2 cellular contexts compared by ENCODE assay signal in the genomic region with DNA sequence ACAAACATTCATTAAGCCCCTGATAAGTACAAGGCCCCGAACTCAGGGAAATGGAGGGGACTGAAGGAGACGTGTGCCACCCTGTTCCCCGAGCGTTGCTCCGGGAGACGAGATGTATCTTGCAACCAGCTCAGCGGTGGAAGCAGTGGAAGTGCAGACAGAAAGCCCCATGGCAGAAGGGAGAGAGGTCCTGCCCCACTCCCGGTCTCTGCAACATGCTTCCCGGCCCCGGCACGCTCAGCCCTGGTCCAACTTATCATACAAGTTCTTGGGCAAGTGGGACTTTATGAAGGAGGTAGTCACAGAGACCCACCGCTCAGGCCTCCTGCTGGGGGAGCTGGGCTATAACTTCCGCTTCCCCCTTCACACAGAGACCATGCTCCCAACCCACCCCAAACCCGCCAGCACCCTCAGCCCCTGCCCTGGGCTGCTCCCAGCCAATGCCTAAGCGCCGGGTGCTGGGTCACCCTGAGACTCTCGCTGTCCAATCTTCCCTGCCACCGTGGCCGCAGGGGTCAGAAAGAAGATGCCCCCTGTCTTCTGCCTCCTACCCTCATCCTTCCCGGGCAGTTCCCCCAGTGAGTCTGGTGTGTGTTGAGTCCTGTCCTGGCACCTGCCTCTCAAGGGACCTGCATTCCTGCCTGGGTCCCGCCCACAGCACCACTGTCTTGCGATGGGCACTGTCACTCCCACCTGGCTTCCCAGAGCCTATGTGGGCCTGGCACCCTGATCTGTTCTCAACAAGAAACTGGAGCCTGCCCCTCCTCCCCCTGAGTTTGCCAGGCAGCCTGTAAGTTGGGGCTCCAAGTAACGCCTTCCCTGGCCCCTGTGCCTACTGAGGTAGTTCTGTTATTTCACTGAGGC.
TF ChIP-seq lines count a peak whose summit lies in the region.

No MANE protein-coding gene starts in this region.

TF ChIP-seq in HCT116, 20 proteins besides CTCF, POLR2A, EP300 and RAD21:
- no peak for TF ChIP-seq ATF3 (IDR thresholded peaks at IDR 0.05)
- TF ChIP-seq, protein P1, sequence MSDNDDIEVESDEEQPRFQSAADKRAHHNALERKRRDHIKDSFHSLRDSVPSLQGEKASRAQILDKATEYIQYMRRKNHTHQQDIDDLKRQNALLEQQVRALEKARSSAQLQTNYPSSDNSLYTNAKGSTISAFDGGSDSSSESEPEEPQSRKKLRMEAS (IDR thresholded peaks at IDR 0.05): no peak
- no peak for TF ChIP-seq SIN3A (IDR thresholded peaks at IDR 0.05; ENCODE audit: low read depth)

TF ChIP-seq in H1, 55 proteins besides CTCF, POLR2A, EP300 and RAD21:
- TF ChIP-seq RXRA (IDR thresholded peaks at IDR 0.05; ENCODE audit: insufficient read depth, low read depth, low read length) (no peak), KDM1A (IDR thresholded peaks at IDR 0.05; ENCODE audit: borderline replicate concordance, low read length) (no peak), ZNF274 (IDR thresholded peaks at IDR 0.05; ENCODE audit: borderline replicate concordance, extremely low read depth, low read length) (no peak), SUZ12 (IDR thresholded peaks at IDR 0.05; ENCODE audit: low read length) (no peak), TCF12 (IDR thresholded peaks at IDR 0.05; ENCODE audit: low read depth, low read length) (no peak), CHD2 (IDR thresholded peaks at IDR 0.05; ENCODE audit: low read length) (no peak), TEAD4 (IDR thresholded peaks at IDR 0.05; ENCODE audit: low read depth, low read length) (no peak), CEBPB (IDR thresholded peaks at IDR 0.05; ENCODE audit: low read depth, low read length) (no peak), BACH1 (IDR thresholded peaks at IDR 0.05; ENCODE audit: low read length) (no peak), CHD7 (IDR thresholded peaks at IDR 0.05; ENCODE audit: insufficient replicate concordance, low read length) (no peak), JUN (IDR thresholded peaks at IDR 0.05; ENCODE audit: low read depth, low read length) (no peak), NANOG (IDR thresholded peaks at IDR 0.05; ENCODE audit: insufficient read depth, low read depth, low read length, poor library complexity, severe bottlenecking) (no peak), BRCA1 (IDR thresholded peaks at IDR 0.05; ENCODE audit: low read depth, low read length) (no peak), SRF (IDR thresholded peaks at IDR 0.05; ENCODE audit: low read depth, low read length) (no peak), SIN3A (conservative IDR thresholded peaks at IDR 0.05 in 1 of 2, IDR thresholded peaks at IDR 0.05 in 1 of 2; ENCODE audit: low read depth in 1 of 2, low read length in 2 of 2) (no peak)
